Comparison of ENCODE assay signal across 16 cellular contexts in the genomic region with DNA sequence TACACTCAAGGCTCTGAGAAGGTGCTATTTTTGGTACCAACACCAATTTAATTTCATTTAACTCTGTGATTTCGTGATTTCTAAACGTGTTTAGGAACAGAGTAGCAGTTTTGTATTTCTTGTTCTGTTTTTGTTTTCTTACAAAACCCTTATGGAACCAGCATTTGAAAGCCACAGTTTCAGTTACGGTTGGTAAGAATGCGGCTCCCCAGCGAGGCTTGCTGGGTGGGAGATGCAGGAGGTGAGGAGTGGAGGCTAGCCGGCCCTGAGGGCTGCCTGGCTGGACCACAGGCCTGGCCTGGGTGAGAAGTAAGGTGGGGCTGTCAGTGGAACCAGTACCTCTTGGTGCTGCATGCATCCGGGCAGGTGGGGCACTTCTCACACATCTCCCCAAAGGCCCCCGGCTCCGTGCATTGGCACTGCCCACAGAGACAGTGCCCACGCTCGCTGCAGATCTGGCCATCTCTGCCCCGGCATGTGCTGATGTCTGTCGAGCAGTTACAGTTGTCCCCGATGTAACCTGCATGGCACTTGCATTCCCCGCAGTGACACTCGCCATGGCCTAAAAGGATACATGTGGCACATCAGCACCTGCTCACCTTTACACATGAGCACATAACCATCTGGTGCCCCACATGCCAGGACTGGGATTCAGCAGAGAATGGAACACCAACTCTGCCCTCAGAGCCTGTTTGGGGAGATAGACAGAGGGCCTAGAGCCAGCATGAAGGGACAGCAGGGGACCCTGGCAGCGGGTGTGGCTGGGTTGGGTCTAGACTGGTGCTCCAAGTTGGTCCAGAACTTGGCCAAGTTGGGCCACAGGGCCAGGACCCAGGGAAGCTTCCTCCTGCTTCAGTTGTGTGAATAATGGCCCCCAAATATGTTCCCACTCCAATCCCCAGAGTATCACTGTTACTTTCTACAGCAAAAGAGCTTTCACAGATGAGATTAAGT. TPM values are rescaled to one million over a fixed set of nuclear protein-coding genes. Genes with fewer than 3 reads are reported as not detected.
DNase-seq lines count a peak whose midpoint lies in the region; ATAC-seq, FAIRE-seq and TF ChIP-seq lines count a peak whose summit lies in the region.
"Had no signal": no experiment of that assay in that cellular context is flagged by ENCODE, and none has a peak within 500 bp of the region (broad histone marks: within the 10 kb centered on the region; RNA-seq: fewer than 3 reads in every experiment).

No MANE protein-coding gene starts in this region.

- no peak for ATAC-seq in HG02885 (IDR thresholded peaks at IDR 0.05; ENCODE audit: poor library complexity, unreplicated experiment)
- ATAC-seq: stimulated activated naive CD8-positive, alpha-beta T cell treated with anti-CD3 and anti-CD28 coated beads, Interleukin-15, Interleukin-2, amounts not matched to agents 100 U/mL and 50 U/mL, for 24 hours had no signal

- H3K27ac ChIP-seq in MM.1S (ENCODE audit: low read length) (peak overlapping the region; percentile 85), mesendoderm (ENCODE audit: low read depth, low read length) (peak overlapping the region; percentile 24), subcutaneous abdominal adipose tissue (ENCODE audit: low read depth, low read length) (peak overlapping the region; percentile 83)
- H3K27ac ChIP-seq: prostate gland had no signal

- H3K9ac ChIP-seq in MM.1S (ENCODE audit: low read length) (no peak overlapping the region), adipocyte (ENCODE audit: low read length) (peak overlapping the region; percentile 69), mesendoderm (ENCODE audit: low read length) (no peak overlapping the region), subcutaneous abdominal adipose tissue (ENCODE audit: low read length in 5 of 5) (no peak overlapping the region)

- H3K4me1 ChIP-seq in MM.1S (ENCODE audit: low read length), result peaks cover 66% of the 10 kb centered on the region
- peaks cover 44% of the 10 kb centered on the region for H3K4me1 ChIP-seq in adipocyte (ENCODE audit: control insufficient read depth, insufficient read depth, low read length)
- peaks cover 3% of the 10 kb centered on the region for H3K4me1 ChIP-seq in mesendoderm (ENCODE audit: control insufficient read depth, low read depth, low read length)
- peaks cover 12 to 65% (median 60%) of the 10 kb centered on the region in 5 donors for H3K4me1 ChIP-seq in subcutaneous abdominal adipose tissue (ENCODE audit: control insufficient read depth in 5 of 5, insufficient read depth in 5 of 5, low read length in 5 of 5)
- H3K4me1 ChIP-seq: prostate gland had no signal

- no peak overlapping the region for H4K8ac ChIP-seq in mesendoderm (ENCODE audit: low read depth, low read length)

- H3K56ac ChIP-seq in mesendoderm (ENCODE audit: low read length), result no peak overlapping the region

- H2AK5ac ChIP-seq in mesendoderm (ENCODE audit: low read length), result no peak overlapping the region

- peaks cover 35% of the 10 kb centered on the region for H3F3A ChIP-seq in MM.1S (ENCODE audit: insufficient read depth, low read length)

- no peak overlapping the region for H2BK15ac ChIP-seq in mesendoderm (replicated peaks; ENCODE audit: low read depth)

- H3K9me2 ChIP-seq in MM.1S (replicated peaks; ENCODE audit: insufficient read depth, low read length), result no peaks in the 10 kb centered on the region

- TF ChIP-seq CTCF in MM.1S (IDR thresholded peaks at IDR 0.05; ENCODE audit: low read length) (no peak), foreskin fibroblast (IDR thresholded peaks at IDR 0.05; ENCODE audit: low read depth, low read length) (no peak)

- no peak for FAIRE-seq in RCC 7860 (lab: Jason Lieb, UNC)
- FAIRE-seq: G401.6 had no signal

- H3K79me2 ChIP-seq in MM.1S (ENCODE audit: low read length), result no peaks in the 10 kb centered on the region
- H3K79me2 ChIP-seq in mesendoderm (ENCODE audit: control insufficient read depth, insufficient read depth, low read length), result peaks cover 8% of the 10 kb centered on the region

- H3K4me3 ChIP-seq in MM.1S (ENCODE audit: low read length), result no peak overlapping the region
- H3K4me3 ChIP-seq in adipocyte (ENCODE audit: low read length), result no peak overlapping the region
- H3K4me3 ChIP-seq in mesendoderm (ENCODE audit: low read length), result no peak overlapping the region
- no peak overlapping the region for H3K4me3 ChIP-seq in subcutaneous abdominal adipose tissue (ENCODE audit: low read depth in 1 of 5, low read length in 5 of 5)
- no peak overlapping the region for H3K4me3 ChIP-seq in foreskin fibroblast (ENCODE audit: low read depth in 1 of 2, low read length in 2 of 2)
- H3K4me3 ChIP-seq: esophagus squamous epithelium, prostate gland had no signal

- no peak overlapping the region for H3K23ac ChIP-seq in mesendoderm (ENCODE audit: low read length)

- H3K4me2 ChIP-seq in MM.1S (ENCODE audit: low read depth, low read length) (peak overlapping the region; percentile 14), mesendoderm (ENCODE audit: low read length) (no peak overlapping the region)

- H2AFZ ChIP-seq in MM.1S (ENCODE audit: low read length), result no peak overlapping the region; the same call in 1 of the 2 replicates

- H3K9me3 ChIP-seq in MM.1S (replicated peaks; ENCODE audit: insufficient read depth, low read length) (no peaks in the 10 kb centered on the region), adipocyte (ENCODE audit: control insufficient read depth, low read length) (no peaks in the 10 kb centered on the region), subcutaneous abdominal adipose tissue (ENCODE audit: control insufficient read depth in 5 of 5, low read length in 5 of 5) (no peaks in the 10 kb centered on the region)
- H3K9me3 ChIP-seq: esophagus squamous epithelium, prostate gland had no signal

- no peak overlapping the region for H3K18ac ChIP-seq in mesendoderm (ENCODE audit: low read length)

- H3K36me3 ChIP-seq in MM.1S (replicated peaks; ENCODE audit: insufficient read depth, low read length), result no peaks in the 10 kb centered on the region
- peaks cover 49% of the 10 kb centered on the region for H3K36me3 ChIP-seq in adipocyte (ENCODE audit: control insufficient read depth, insufficient read depth, low read length, severe bottlenecking)
- H3K36me3 ChIP-seq in mesendoderm (ENCODE audit: control insufficient read depth, insufficient read depth, low read length), result peaks cover 25% of the 10 kb centered on the region
- H3K36me3 ChIP-seq in subcutaneous abdominal adipose tissue (ENCODE audit: control insufficient read depth in 5 of 5, insufficient read depth in 5 of 5, low read length in 5 of 5), result peaks cover 0 to 51% (median 30%) of the 10 kb centered on the region in 5 donors
- H3K36me3 ChIP-seq: prostate gland had no signal

- DNase-seq in MM.1S (peak; percentile 73), adipocyte (ENCODE audit: low read depth) (no peak), mesendoderm (no peak), RCC 7860 (ENCODE audit: low spot score) (no peak), foreskin fibroblast (no peak)
- no peak for DNase-seq in effector CD8-positive, alpha-beta T cell (lab: John Stamatoyannopoulos, UW)
- DNase-seq: activated naive CD4-positive, alpha-beta T cell treated with anti-CD3 and anti-CD28 coated beads, Interleukin-2, amount 10 ng/mL, durations not matched to agents 7 days and 5 days; CD4-positive, CD25-positive, alpha-beta regulatory T cell; esophagus squamous epithelium; NCI-H1417 treated with DMSO at 0.1 percent for 48 hours; NCI-H69; stimulated activated naive CD8-positive, alpha-beta T cell treated with anti-CD3 and anti-CD28 coated beads, Interleukin-15, Interleukin-2, amounts not matched to agents 100 U/mL and 50 U/mL, for 24 hours had no signal

- H4K20me1 ChIP-seq in MM.1S (ENCODE audit: insufficient read depth, low read length), result no peaks in the 10 kb centered on the region

- no peak overlapping the region for H4K5ac ChIP-seq in mesendoderm (ENCODE audit: low read length)

- no peak overlapping the region for H2BK120ac ChIP-seq in mesendoderm (ENCODE audit: low read depth, low read length)

- H3K27me3 ChIP-seq in MM.1S (replicated peaks; ENCODE audit: insufficient read depth, low read length), result no peaks in the 10 kb centered on the region
- H3K27me3 ChIP-seq in adipocyte (replicated peaks; ENCODE audit: control insufficient read depth, insufficient read depth, low read length), result no peaks in the 10 kb centered on the region
- H3K27me3 ChIP-seq in mesendoderm (ENCODE audit: insufficient read depth, low read length, poor library complexity), result no peaks in the 10 kb centered on the region
- H3K27me3 ChIP-seq in subcutaneous abdominal adipose tissue (ENCODE audit: control insufficient read depth in 5 of 5, insufficient read depth in 4 of 5, low read length in 5 of 5), result no peaks in the 10 kb centered on the region
- H3K27me3 ChIP-seq: esophagus squamous epithelium had no signal

- peaks cover 21% of the 10 kb centered on the region for H3K79me1 ChIP-seq in mesendoderm (ENCODE audit: low read length)

- WGBS in mesendoderm (ENCODE audit: extremely low coverage, insufficient coverage, low lambda C conversion rate), result no CpG with 5 or more reads among the region's 17 CpGs

- no peak overlapping the region for H3K4ac ChIP-seq in mesendoderm (ENCODE audit: low read depth, low read length)

- no peak overlapping the region for H2BK5ac ChIP-seq in mesendoderm (ENCODE audit: low read length)

RNA-seq across cellular contexts. Expression of a gene that starts 43.4 kb away (rescaled TPM):
- 45.8 TPM for polyA plus RNA-seq in mesendoderm (2013, experiment 1 of 2)
- 45.3 TPM for polyA plus RNA-seq in mesendoderm (2013, experiment 2 of 2)

Comparison
In these comparisons a context has a peak if more than half of its experiments do, and no peak if none do; other contexts are left out.
1. H3K27ac ChIP-seq: peak in every context shown above with its lines; median percentile 85 in MM.1S; 83 in subcutaneous abdominal adipose tissue; 24 in mesendoderm.